21 cellular contexts compared by ENCODE assay signal in genomic region chr2:112110966-112111365, GRCh38. TPM values are rescaled to one million over a fixed set of nuclear protein-coding genes. Genes with fewer than 3 reads are reported as not detected.
DNase-seq lines count a peak whose midpoint lies in the region; TF ChIP-seq lines count a peak whose summit lies in the region.
"Had no signal": no experiment of that assay in that cellular context is flagged by ENCODE, and none has a peak within 500 bp of the region (broad histone marks: within the 10 kb centered on the region; RNA-seq: fewer than 3 reads in every experiment).

No MANE protein-coding gene starts in this region.

- peaks cover 34% of the 10 kb centered on the region for H3K9me3 Mint-ChIP-seq in HFFc6

- no peak overlapping the region for H3K4me3 Mint-ChIP-seq in HFFc6
- H3K4me3 Mint-ChIP-seq: CD4-positive, CD25-positive, alpha-beta regulatory T cell; CD8-positive, alpha-beta memory T cell; IgD-negative memory B cell had no signal

- peaks cover 70% of the 10 kb centered on the region for H3K36me3 Mint-ChIP-seq in HFFc6 (ENCODE audit: low read depth)

- no peak overlapping the region for H3K9ac ChIP-seq in SK-N-MC (ENCODE audit: insufficient read length)
- H3K9ac ChIP-seq: GM23248 had no signal

- H3K27ac ChIP-seq in SK-N-MC = peak overlapping the region; percentile 37; the same call in 1 of the 2 replicates
- H3K27ac ChIP-seq: GM23248 had no signal

- TF ChIP-seq CTCF in HFFc6 (IDR thresholded peaks at IDR 0.05) = no peak

- no peaks in the 10 kb centered on the region; the same call in 1 of the 2 replicates for H3K36me3 ChIP-seq in SK-N-MC (ENCODE audit: insufficient read depth, low read length)
- H3K36me3 ChIP-seq: BE2C, HAP-1 had no signal

- peaks cover 12% of the 10 kb centered on the region for H3K4me1 Mint-ChIP-seq in HFFc6 (ENCODE audit: low read depth)
- H3K4me1 Mint-ChIP-seq: CD8-positive, alpha-beta memory T cell; IgD-negative memory B cell had no signal

- peaks cover 2% of the 10 kb centered on the region; the same call in 1 of the 2 replicates for H3K27me3 Mint-ChIP-seq in HFFc6 (ENCODE audit: insufficient read depth)
- H3K27me3 Mint-ChIP-seq: CD4-positive, CD25-positive, alpha-beta regulatory T cell; CD8-positive, alpha-beta memory T cell; IgD-negative memory B cell had no signal

- peak overlapping the region; percentile 2; the same call in 1 of the 2 replicates for H3K27ac Mint-ChIP-seq in HFFc6
- H3K27ac Mint-ChIP-seq: CD4-positive, CD25-positive, alpha-beta regulatory T cell had no signal

- H3K4me3 ChIP-seq in SK-N-MC = peak overlapping the region; percentile 21; the same call in 1 of the 2 replicates
- H3K4me3 ChIP-seq: GM23248, HAP-1 had no signal

- DNase-seq in HFFc6 (no peak), SK-N-MC (ENCODE audit: low read depth, low spot score) (peak; percentile 95), astrocyte of the hippocampus (ENCODE audit: low read depth, low spot score) (peak; percentile 11), fibroblast of peridontal ligament (ENCODE audit: extremely low read depth) (peak; percentile 31), retina (no peak), SW480 (ENCODE audit: low spot score) (no peak), HCEC 1CT (no peak)
- DNase-seq: ACHN; BE2C; C1 segment of cervical spinal cord; CD4-positive, CD25-positive, alpha-beta regulatory T cell; CD8-positive, alpha-beta memory T cell; COR-L47; DMS 273 treated with DMSO at 0.1 percent for 48 hours; DMS53; DND-41; GDM1; GM23248 had no signal

- peaks cover 4% of the 10 kb centered on the region; the same call in 1 of the 2 replicates for H3K9me3 ChIP-seq in SK-N-MC (ENCODE audit: low read depth, low read length)
- H3K9me3 ChIP-seq: BE2C, HAP-1 had no signal

RNA-seq across cellular contexts. Expression of gene FBLN7, which starts 27.2 kb away (rescaled TPM):
- total RNA-seq in HFFc6 (2021; fragmentation: NEBNext Ultra II Directional; extraction: Animal tissue kit (Norgen Biotek cat#: 25700)) = 1 to 10 TPM; 1.9 to 8.0 (median 7.2) TPM
- total RNA-seq: H4 had no signal

RNA-seq across cellular contexts. Expression of gene TMEM87B, which starts 55.9 kb away (rescaled TPM):
- 10 to 100 TPM; 37.9 to 51.6 (median 39.7) TPM for total RNA-seq in HFFc6 (2021; fragmentation: NEBNext Ultra II Directional; extraction: Animal tissue kit (Norgen Biotek cat#: 25700))

Comparison
In these comparisons a context has a peak if more than half of its experiments do, and no peak if none do; other contexts are left out.
1. DNase-seq: peak in SK-N-MC (single experiment), astrocyte of the hippocampus (single experiment) and fibroblast of peridontal ligament (single experiment); none in HFFc6 (single experiment), retina (single experiment), SW480 (single experiment) and HCEC 1CT (single experiment).